16 cellular contexts compared by ENCODE assay signal in genomic region chr19:47479701-47480503, GRCh38. TPM values are rescaled to one million over a fixed set of nuclear protein-coding genes. Genes with fewer than 3 reads are reported as not detected.
DNase-seq lines count a peak whose midpoint lies in the region; ATAC-seq, FAIRE-seq and TF ChIP-seq lines count a peak whose summit lies in the region.
"Had no signal": no experiment of that assay in that cellular context is flagged by ENCODE, and none has a peak within 500 bp of the region (broad histone marks: within the 10 kb centered on the region; RNA-seq: fewer than 3 reads in every experiment).

No MANE protein-coding gene starts in this region.

- no peaks in the 10 kb centered on the region for H3K27me3 ChIP-seq in H9 (ENCODE audit: insufficient read depth, low read length)
- H3K27me3 ChIP-seq in astrocyte (ENCODE audit: insufficient read depth, low read length), result no peaks in the 10 kb centered on the region
- no peaks in the 10 kb centered on the region for H3K27me3 ChIP-seq in osteoblast (ENCODE audit: insufficient read depth, low read length)
- no peaks in the 10 kb centered on the region for H3K27me3 ChIP-seq in body of pancreas
- no peaks in the 10 kb centered on the region for H3K27me3 ChIP-seq in PC-9 (ENCODE audit: insufficient read depth, low read depth)

- H4K5ac ChIP-seq in H9 (ENCODE audit: insufficient read length, low read depth, low read length), result no peak overlapping the region

- H3K27me3 Mint-ChIP-seq in H9 (ENCODE audit: low read depth) (peaks cover 6% of the 10 kb centered on the region; the same call in 1 of the 2 replicates), astrocyte (ENCODE audit: low read depth, unreplicated experiment) (peaks cover 17% of the 10 kb centered on the region)
- H3K27me3 Mint-ChIP-seq: activated naive CD8-positive, alpha-beta T cell treated with anti-CD3 and anti-CD28 coated beads for 36 hours had no signal

- no peaks in the 10 kb centered on the region for H3K9me3 ChIP-seq in H9 (ENCODE audit: control insufficient read depth, low read depth, low read length)
- no peaks in the 10 kb centered on the region for H3K9me3 ChIP-seq in astrocyte (ENCODE audit: insufficient read depth, low read depth, low read length)
- no peaks in the 10 kb centered on the region for H3K9me3 ChIP-seq in osteoblast (ENCODE audit: low read depth, low read length)
- no peaks in the 10 kb centered on the region for H3K9me3 ChIP-seq in body of pancreas
- H3K9me3 ChIP-seq in PC-9 (ENCODE audit: insufficient read depth, low read depth), result no peaks in the 10 kb centered on the region
- H3K9me3 ChIP-seq: gastroesophageal sphincter, tibial artery had no signal

- intact Hi-C loops in body of pancreas (cut with DNase I) (no loop called here), PC-9 (cut with micrococcal nuclease; ENCODE audit: unreplicated experiment) (no loop called here)

- H2BK20ac ChIP-seq in H9 (ENCODE audit: low read depth, low read length, poor library complexity, severe bottlenecking), result no peak overlapping the region

- H3K27ac ChIP-seq in H9 (ENCODE audit: insufficient read length, low read depth, low read length) (no peak overlapping the region), astrocyte (ENCODE audit: low read depth, low read length) (no peak overlapping the region), osteoblast (ENCODE audit: low read depth, low read length) (no peak overlapping the region), body of pancreas (no peak overlapping the region), PC-9 (no peak overlapping the region)
- H3K27ac ChIP-seq: gastroesophageal sphincter, KMS-11, SK-N-MC, tibial artery, WERI-Rb-1 had no signal

- H3K4me1 Mint-ChIP-seq in H9 (peaks cover 14 to 20% of the 10 kb centered on the region in 2 experiments), astrocyte (ENCODE audit: low read depth, unreplicated experiment) (no peaks in the 10 kb centered on the region)

- FAIRE-seq in astrocyte (lab: Jason Lieb, UNC), result no peak
- FAIRE-seq: colon had no signal

- no peaks in the 10 kb centered on the region for H3K79me1 ChIP-seq in H9 (ENCODE audit: insufficient read depth, low read depth, low read length, poor library complexity, severe bottlenecking)

- H3T11ph ChIP-seq in H9 (ENCODE audit: low read length), result no peak overlapping the region

- TF ChIP-seq CTCF in H9 (conservative IDR thresholded peaks at IDR 0.05), result no peak
- no peak for TF ChIP-seq CTCF in astrocyte (IDR thresholded peaks at IDR 0.05; ENCODE audit: insufficient read depth, low read depth, low read length)
- TF ChIP-seq CTCF in fibroblast of villous mesenchyme (IDR thresholded peaks at IDR 0.05; ENCODE audit: insufficient read depth, low read depth, low read length), result no peak
- no peak for TF ChIP-seq CTCF in osteoblast (IDR thresholded peaks at IDR 0.05; ENCODE audit: extremely low read depth, low read depth, low read length)
- TF ChIP-seq CTCF in body of pancreas (IDR thresholded peaks at IDR 0.05), result no peak
- TF ChIP-seq CTCF in PC-9 (conservative IDR thresholded peaks at IDR 0.05), result no peak

- H3K9ac ChIP-seq in H9 (ENCODE audit: extremely low read depth, insufficient read length, low read length) (peak overlapping the region; percentile 9), astrocyte (ENCODE audit: low read length) (no peak overlapping the region)
- H3K9ac ChIP-seq: KMS-11 had no signal

- CTCF ChIA-PET in PC-9 (lab: Charles Lee), result no interaction called here

- no peak overlapping the region for H3K14ac ChIP-seq in H9 (ENCODE audit: insufficient read depth, low read length)

- H4K8ac ChIP-seq in H9 (replicated peaks; ENCODE audit: insufficient read length, low read depth, low read length), result no peak overlapping the region

- H3K36me3 Mint-ChIP-seq in H9 (ENCODE audit: insufficient read depth in 1 of 3, low read depth in 3 of 3) (peaks cover 0 to 7% (median 4%) of the 10 kb centered on the region in 3 experiments; a peak in 5 of 7 replicates), astrocyte (ENCODE audit: low read depth, unreplicated experiment) (peaks cover 10% of the 10 kb centered on the region)

- no CpG with 5 or more reads among the region's 39 CpGs for WGBS in H9 (ENCODE audit: extremely low coverage, insufficient read length, low lambda C conversion rate)
- WGBS in body of pancreas, 2 donors, result 24 to 39% methylated on average over 9 to 27 of the region's 39 CpGs

- DNase-seq in H9 (peak; percentile 88), astrocyte (ENCODE audit: low read depth) (no peak), fibroblast of villous mesenchyme (ENCODE audit: low read depth) (peak; percentile 12), osteoblast (ENCODE audit: insufficient read length, low spot score, missing footprints) (peak; percentile 84), NCI-H2029 (lab: John Stamatoyannopoulos, UW) (no peak), body of pancreas (no peak), PC-9 (no peak)
- DNase-seq: activated naive CD8-positive, alpha-beta T cell treated with anti-CD3 and anti-CD28 coated beads for 36 hours; NCI-H187; tibial artery; WERI-Rb-1 had no signal

- H2BK12ac ChIP-seq in H9 (ENCODE audit: insufficient read length, low read depth, low read length), result no peak overlapping the region

- H3K27ac Mint-ChIP-seq in H9 (no peak overlapping the region), astrocyte (ENCODE audit: unreplicated experiment) (no peak overlapping the region)
- H3K27ac Mint-ChIP-seq: activated naive CD8-positive, alpha-beta T cell treated with anti-CD3 and anti-CD28 coated beads for 36 hours had no signal

- H3K79me2 ChIP-seq in H9 (ENCODE audit: insufficient read depth, low read length) (no peaks in the 10 kb centered on the region), astrocyte (ENCODE audit: insufficient read depth, low read length) (no peaks in the 10 kb centered on the region), osteoblast (ENCODE audit: insufficient read depth, low read length) (no peaks in the 10 kb centered on the region), PC-9 (ENCODE audit: low read depth) (peaks cover 2% of the 10 kb centered on the region; the same call in 1 of the 2 replicates)

- H2AFZ ChIP-seq in H9 (ENCODE audit: low read length), result no peak overlapping the region
- H2AFZ ChIP-seq in astrocyte (ENCODE audit: low read depth, low read length), result no peak overlapping the region
- H2AFZ ChIP-seq in osteoblast (ENCODE audit: low read length), result no peak overlapping the region
- H2AFZ ChIP-seq in PC-9, result no peak overlapping the region

- no peaks in the 10 kb centered on the region for H3K9me2 ChIP-seq in PC-9 (ENCODE audit: insufficient read depth)

- H3K23ac ChIP-seq in H9 (ENCODE audit: insufficient read length, low read depth, low read length), result no peak overlapping the region

- BruUV-seq in PC-9 (replicated peaks; lab: Mats Ljungman, UMichigan), result no TSS peak

- H3K56ac ChIP-seq in H9 (ENCODE audit: insufficient read length, low read depth, low read length), result no peak overlapping the region

- peak overlapping the region; percentile 62 for H3K4me2 ChIP-seq in H9 (ENCODE audit: insufficient read depth, insufficient read length, low read length)
- H3K4me2 ChIP-seq in astrocyte (ENCODE audit: low read length), result peak overlapping the region; percentile 48
- no peak overlapping the region for H3K4me2 ChIP-seq in osteoblast (ENCODE audit: insufficient read depth, low read length)
- H3K4me2 ChIP-seq in PC-9, result no peak overlapping the region
- H3K4me2 ChIP-seq: KMS-11 had no signal

- no peaks in the 10 kb centered on the region for H3K36me3 ChIP-seq in astrocyte (ENCODE audit: insufficient read depth, low read length)
- H3K36me3 ChIP-seq in osteoblast (ENCODE audit: insufficient read depth, low read length), result no peaks in the 10 kb centered on the region
- no peaks in the 10 kb centered on the region for H3K36me3 ChIP-seq in body of pancreas (replicated peaks in 1 of 2; ENCODE audit: insufficient read depth in 1 of 2, low read depth in 2 of 2)
- H3K36me3 ChIP-seq in PC-9 (ENCODE audit: low read depth), result no peaks in the 10 kb centered on the region
- H3K36me3 ChIP-seq: tibial artery had no signal

- H3K23me2 ChIP-seq in H9 (ENCODE audit: insufficient read length, low read depth, low read length, poor library complexity, severe bottlenecking), result peaks cover 5% of the 10 kb centered on the region

- H3K18ac ChIP-seq in H9 (ENCODE audit: insufficient read length, low read depth, low read length), result no peak overlapping the region

- no peaks in the 10 kb centered on the region for H4K20me1 ChIP-seq in H9 (ENCODE audit: control insufficient read depth, insufficient read depth, insufficient read length)
- H4K20me1 ChIP-seq in astrocyte (ENCODE audit: insufficient read depth, low read length), result no peaks in the 10 kb centered on the region
- H4K20me1 ChIP-seq in osteoblast (ENCODE audit: insufficient read depth, low read length), result no peaks in the 10 kb centered on the region
- no peaks in the 10 kb centered on the region for H4K20me1 ChIP-seq in PC-9 (ENCODE audit: insufficient read depth)

- H3K4me3 ChIP-seq in astrocyte (ENCODE audit: insufficient read depth, low read depth, low read length), result no peak overlapping the region
- H3K4me3 ChIP-seq in fibroblast of villous mesenchyme (ENCODE audit: low read depth, low read length), result peak overlapping the region; percentile 30
- no peak overlapping the region for H3K4me3 ChIP-seq in osteoblast (ENCODE audit: insufficient read depth, low read length)
- no peak overlapping the region for H3K4me3 ChIP-seq in body of pancreas
- no peak overlapping the region for H3K4me3 ChIP-seq in PC-9
- H3K4me3 ChIP-seq: SK-N-MC, tibial artery had no signal

- no peak overlapping the region for H2BK5ac ChIP-seq in H9 (ENCODE audit: insufficient read length, low read length)

- no peaks in the 10 kb centered on the region for H3K4me1 ChIP-seq in H9 (ENCODE audit: insufficient read depth, low read length)
- no peaks in the 10 kb centered on the region for H3K4me1 ChIP-seq in astrocyte (ENCODE audit: insufficient read depth, low read length)
- H3K4me1 ChIP-seq in osteoblast (ENCODE audit: insufficient read depth, low read length), result peaks cover 4% of the 10 kb centered on the region
- H3K4me1 ChIP-seq in body of pancreas, result peaks cover 14% of the 10 kb centered on the region
- H3K4me1 ChIP-seq in PC-9 (replicated peaks; ENCODE audit: insufficient read depth), result peaks cover 5% of the 10 kb centered on the region; the same call in 1 of the 2 replicates

- H3F3A ChIP-seq in PC-9 (ENCODE audit: insufficient read depth, low read depth), result peaks cover 11% of the 10 kb centered on the region

- H3K4me3 Mint-ChIP-seq in H9, result peak overlapping the region; percentile 61 to 82
- H3K4me3 Mint-ChIP-seq in astrocyte (ENCODE audit: unreplicated experiment), result no peak overlapping the region
- H3K4me3 Mint-ChIP-seq: activated naive CD8-positive, alpha-beta T cell treated with anti-CD3 and anti-CD28 coated beads for 36 hours had no signal

- H3K4ac ChIP-seq in H9 (ENCODE audit: low read depth, low read length), result no peak overlapping the region

- POLR2A ChIA-PET in PC-9 (lab: Charles Lee; ENCODE audit: unreplicated experiment), result no interaction called here

- no peak overlapping the region for H4K91ac ChIP-seq in H9 (ENCODE audit: insufficient read length, low read depth, low read length)

- H2BK15ac ChIP-seq in H9 (ENCODE audit: low read depth, low read length), result no peak overlapping the region

- TF ChIP-seq POLR2A in body of pancreas (IDR thresholded peaks at IDR 0.05), result no peak

- H2BK120ac ChIP-seq in H9 (ENCODE audit: low read depth, low read length, poor library complexity, severe bottlenecking), result no peak overlapping the region

- H2AK5ac ChIP-seq in H9 (ENCODE audit: insufficient read length, low read length), result no peak overlapping the region

- H3K9me3 Mint-ChIP-seq in H9 (peaks cover 0 to 2% of the 10 kb centered on the region in 2 experiments; a peak in 3 of 5 replicates), astrocyte (ENCODE audit: unreplicated experiment) (peaks cover 5% of the 10 kb centered on the region)
- H3K9me3 Mint-ChIP-seq: activated naive CD8-positive, alpha-beta T cell treated with anti-CD3 and anti-CD28 coated beads for 36 hours had no signal

- no peak for ATAC-seq in body of pancreas
- ATAC-seq: gastroesophageal sphincter had no signal

RNA-seq across cellular contexts. Expression of gene KPTN, which starts 4.1 kb away (rescaled TPM):
- 33.6 and 35.4 TPM in 2 replicates for total RNA-seq in H9 (2021)
- 13.2 and 15.9 TPM in 2 replicates for total RNA-seq in astrocyte
- 2.6 and 3.9 TPM in 2 replicates for total RNA-seq in fibroblast of villous mesenchyme
- total RNA-seq in osteoblast, result 2.1 and 4.0 TPM in 2 replicates
- 1 to 10 TPM; 3.1 to 4.6 TPM for total RNA-seq in body of pancreas
- total RNA-seq in PC-9 (2021), result 20.8 and 24.2 TPM in 2 replicates

RNA-seq across cellular contexts. Expression of gene SLC8A2, which starts 8.2 kb away (rescaled TPM):
- total RNA-seq in H9 (2021) (10.7 and 11.3 TPM in 2 replicates), astrocyte (3.3 and 9.6 TPM in 2 replicates), fibroblast of villous mesenchyme (not detected in 2 replicates), osteoblast (under 0.01 and 0.36 TPM in 2 replicates), body of pancreas (10 to 100 TPM in 1 of 2 donors, 1 to 10 TPM in 1; 8.0 to 31.6 TPM), PC-9 (2021) (not detected in 2 replicates)
- total RNA-seq: mesenteric fat pad had no signal

RNA-seq across cellular contexts. Expression of gene NAPA, which starts 35.0 kb away (rescaled TPM):
- 62.3 and 62.8 TPM in 2 replicates for total RNA-seq in H9 (2021)
- 122 and 132 TPM in 2 replicates for total RNA-seq in astrocyte
- 72.5 and 82.8 TPM in 2 replicates for total RNA-seq in fibroblast of villous mesenchyme
- total RNA-seq in osteoblast, result 95.9 and 96.4 TPM in 2 replicates
- total RNA-seq in body of pancreas, result 10 to 100 TPM; 71.5 to 94.9 TPM
- 78.3 and 80.4 TPM in 2 replicates for total RNA-seq in PC-9 (2021)

Comparison
In these comparisons a context has a peak if more than half of its experiments do, and no peak if none do; other contexts are left out.
1. DNase-seq: peak in H9 (single experiment), fibroblast of villous mesenchyme (single experiment) and osteoblast (single experiment); none in astrocyte (single experiment), NCI-H2029 (single experiment), body of pancreas (0 of 4) and PC-9 (0 of 2).
2. H3K4me2 ChIP-seq: peak in H9 (single experiment) and astrocyte (single experiment); none in osteoblast (single experiment) and PC-9 (single experiment).